Comparison of ENCODE assay signal across 29 cellular contexts in the genomic region with DNA sequence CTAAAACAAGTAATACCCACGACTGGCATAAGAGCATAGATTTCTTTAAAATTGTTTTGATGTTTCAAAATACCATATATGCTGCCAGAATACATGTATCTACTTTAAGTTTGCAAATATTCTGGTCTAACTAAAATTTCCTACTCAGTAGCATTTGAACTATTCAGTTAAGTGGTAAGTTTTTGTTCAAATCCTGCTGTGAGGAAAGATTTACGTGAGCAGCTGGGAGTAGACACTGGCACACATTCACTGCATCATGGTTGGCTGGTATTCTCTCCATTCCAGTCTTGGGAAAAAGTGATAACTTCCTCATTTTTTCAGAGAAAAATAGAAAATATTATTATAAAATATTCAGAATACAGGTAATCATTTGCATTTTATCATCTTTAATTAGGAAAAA.
A peak's percentile ranks its signal among the peaks of the same experiment; 100 is the strongest.
DNase-seq lines count a peak whose midpoint lies in the region; ATAC-seq and TF ChIP-seq lines count a peak whose summit lies in the region.
"Had no signal": no experiment of that assay in that cellular context is flagged by ENCODE, and none has a peak within 500 bp of the region (broad histone marks: within the 10 kb centered on the region; RNA-seq: fewer than 3 reads in every experiment).

No MANE protein-coding gene starts in this region.

- POLR2A ChIA-PET in SK-N-SH (lab: Yijun Ruan, JAX): no interaction called here

- H3K36me3 Mint-ChIP-seq in activated naive CD8-positive, alpha-beta T cell: peaks cover 3% of the 10 kb centered on the region
- peaks cover 1% of the 10 kb centered on the region for H3K36me3 Mint-ChIP-seq in activated naive CD8-positive, alpha-beta T cell treated with anti-CD3 and anti-CD28 coated beads, Interleukin-2, amount 50 U/mL, for 24 hours (ENCODE audit: low read depth)
- H3K36me3 Mint-ChIP-seq in immature natural killer cell: no peaks in the 10 kb centered on the region
- H3K36me3 Mint-ChIP-seq: naive B cell had no signal

- no peak overlapping the region for H3K4me3 ChIP-seq in SK-N-SH (ENCODE audit: low read depth in 2 of 2, low read length in 1 of 2)
- H3K4me3 ChIP-seq: BLaER1 treated with 17β-estradiol and CSF1 and Interleukin-3, amounts not matched to agents 10 nM and 100 nM; body of pancreas; esophagus muscularis mucosa; left ventricle myocardium inferior; Peyer's patch; psoas muscle; sigmoid colon; tibial artery had no signal

- H3K4me3 Mint-ChIP-seq in activated naive CD8-positive, alpha-beta T cell: no peak overlapping the region
- H3K4me3 Mint-ChIP-seq in activated naive CD8-positive, alpha-beta T cell treated with anti-CD3 and anti-CD28 coated beads, Interleukin-2, amount 50 U/mL, for 24 hours: no peak overlapping the region
- peak overlapping the region in 1 of 5 donors; percentile 16 for H3K4me3 Mint-ChIP-seq in immature natural killer cell
- H3K4me3 Mint-ChIP-seq: activated CD4-positive, alpha-beta T cell treated with anti-CD3 and anti-CD28 coated beads for 36 hours had no signal

- WGBS in SK-N-SH (ENCODE audit: low lambda C conversion rate): 34% methylated on average over 2 of the region's 2 CpGs

- peak overlapping the region; percentile 86 for H3K27ac Mint-ChIP-seq in activated naive CD8-positive, alpha-beta T cell
- H3K27ac Mint-ChIP-seq in activated naive CD8-positive, alpha-beta T cell treated with anti-CD3 and anti-CD28 coated beads, Interleukin-2, amount 50 U/mL, for 24 hours: no peak overlapping the region
- H3K27ac Mint-ChIP-seq in immature natural killer cell: peak overlapping the region in 4 of 6 donors; percentile 82 to 93 (median 87)

- H4K20me1 ChIP-seq in SK-N-SH (ENCODE audit: insufficient read depth): no peaks in the 10 kb centered on the region
- H4K20me1 ChIP-seq: BLaER1 treated with 17β-estradiol and CSF1 and Interleukin-3, amounts not matched to agents 10 nM and 100 nM had no signal

- H3K79me2 ChIP-seq in SK-N-SH (ENCODE audit: insufficient read depth): no peaks in the 10 kb centered on the region

- CTCF ChIA-PET in SK-N-SH (lab: Yijun Ruan, JAX): no interaction called here

- no peaks in the 10 kb centered on the region for H3K9me3 ChIP-seq in SK-N-SH
- H3K9me3 ChIP-seq: BLaER1 treated with 17β-estradiol and CSF1 and Interleukin-3, amounts not matched to agents 10 nM and 100 nM; body of pancreas; esophagus muscularis mucosa; left ventricle myocardium inferior; Peyer's patch; psoas muscle; sigmoid colon; tibial artery had no signal

- H3K36me3 ChIP-seq in SK-N-SH (replicated peaks in 1 of 2; ENCODE audit: control insufficient read depth in 1 of 2, insufficient read depth in 2 of 2, low read length in 1 of 2): no peaks in the 10 kb centered on the region
- H3K36me3 ChIP-seq: BLaER1 treated with 17β-estradiol and CSF1 and Interleukin-3, amounts not matched to agents 10 nM and 100 nM; esophagus muscularis mucosa; left ventricle myocardium inferior; Peyer's patch; sigmoid colon; tibial artery had no signal

- H3F3A ChIP-seq in SK-N-SH (replicated peaks; ENCODE audit: insufficient read depth): no peaks in the 10 kb centered on the region

- no peak for ATAC-seq in activated naive CD8-positive, alpha-beta T cell treated with anti-CD3 and anti-CD28 coated beads, Interleukin-2, amount 50 U/mL, for 24 hours
- ATAC-seq: activated CD4-positive, alpha-beta T cell treated with anti-CD3 and anti-CD28 coated beads for 36 hours; body of pancreas; psoas muscle had no signal

- H2AFZ ChIP-seq in SK-N-SH (ENCODE audit: low read depth): no peak overlapping the region

- no peaks in the 10 kb centered on the region for H3K9me3 Mint-ChIP-seq in activated naive CD8-positive, alpha-beta T cell (ENCODE audit: low read depth)
- no peaks in the 10 kb centered on the region for H3K9me3 Mint-ChIP-seq in activated naive CD8-positive, alpha-beta T cell treated with anti-CD3 and anti-CD28 coated beads, Interleukin-2, amount 50 U/mL, for 24 hours
- no peaks in the 10 kb centered on the region for H3K9me3 Mint-ChIP-seq in immature natural killer cell
- H3K9me3 Mint-ChIP-seq: naive B cell had no signal

- H3K27me3 Mint-ChIP-seq in activated naive CD8-positive, alpha-beta T cell: no peaks in the 10 kb centered on the region
- no peaks in the 10 kb centered on the region for H3K27me3 Mint-ChIP-seq in activated naive CD8-positive, alpha-beta T cell treated with anti-CD3 and anti-CD28 coated beads, Interleukin-2, amount 50 U/mL, for 24 hours
- H3K27me3 Mint-ChIP-seq in immature natural killer cell (ENCODE audit: low read depth in 3 of 3): peaks cover 0 to 6% (median 0%) of the 10 kb centered on the region in 3 donors
- H3K27me3 Mint-ChIP-seq: activated CD4-positive, alpha-beta T cell treated with anti-CD3 and anti-CD28 coated beads for 36 hours; naive B cell had no signal

- no peak overlapping the region for H3K4me2 ChIP-seq in SK-N-SH
- H3K4me2 ChIP-seq: KMS-11 had no signal

- H3K9ac ChIP-seq in SK-N-SH: no peak overlapping the region
- H3K9ac ChIP-seq: BLaER1 treated with 17β-estradiol and CSF1 and Interleukin-3, amounts not matched to agents 10 nM and 100 nM; KMS-11 had no signal

- peaks cover 76% of the 10 kb centered on the region for H3K4me1 Mint-ChIP-seq in activated naive CD8-positive, alpha-beta T cell (ENCODE audit: low read depth)
- peaks cover 68% of the 10 kb centered on the region for H3K4me1 Mint-ChIP-seq in activated naive CD8-positive, alpha-beta T cell treated with anti-CD3 and anti-CD28 coated beads, Interleukin-2, amount 50 U/mL, for 24 hours
- H3K4me1 Mint-ChIP-seq in immature natural killer cell: peaks cover 58 to 90% of the 10 kb centered on the region in 2 donors

- TF ChIP-seq EP300 in SK-N-SH (IDR thresholded peaks at IDR 0.05; ENCODE audit: borderline replicate concordance in 1 of 2, low read depth in 1 of 2, low read length in 1 of 2): no peak

- H3K4me1 ChIP-seq in SK-N-SH (ENCODE audit: control insufficient read depth in 1 of 2, insufficient read depth in 2 of 2, low read depth in 1 of 2, low read length in 1 of 2): no peaks in the 10 kb centered on the region; a peak in 1 of 4 replicates
- H3K4me1 ChIP-seq: body of pancreas, esophagus muscularis mucosa, sigmoid colon, tibial artery had no signal

- no peak overlapping the region for H3K27ac ChIP-seq in SK-N-SH (ENCODE audit: low read depth in 2 of 2, low read length in 1 of 2)
- H3K27ac ChIP-seq: BLaER1 treated with 17β-estradiol and CSF1 and Interleukin-3, amounts not matched to agents 10 nM and 100 nM; body of pancreas; esophagus muscularis mucosa; KMS-11; psoas muscle; sigmoid colon; tibial artery; VCaP had no signal

- no peaks in the 10 kb centered on the region for H3K9me2 ChIP-seq in SK-N-SH

- H3K27me3 ChIP-seq in SK-N-SH (ENCODE audit: insufficient read depth): peaks cover 56% of the 10 kb centered on the region
- H3K27me3 ChIP-seq: body of pancreas, Peyer's patch had no signal

- no peak for TF ChIP-seq RAD21 in SK-N-SH (IDR thresholded peaks at IDR 0.05; ENCODE audit: low read length)

- TF ChIP-seq CTCF in SK-N-SH (IDR thresholded peaks at IDR 0.05) (no peak), GM10266 (IDR thresholded peaks at IDR 0.05; ENCODE audit: control insufficient read depth, insufficient read depth, low read depth, missing control alignments) (no peak)

- no peak for DNase-seq in activated naive CD8-positive, alpha-beta T cell treated with anti-CD3 and anti-CD28 coated beads, Interleukin-2, amount 50 U/mL, for 24 hours
- DNase-seq in NCI-H69 (lab: John Stamatoyannopoulos, UW) (peak; percentile 44), immature natural killer cell (no peak), SK-N-SH (no peak), NCI-H1436 treated with DMSO at 0.1 percent for 48 hours (lab: John Stamatoyannopoulos, UW) (no peak), GM10266 (ENCODE audit: extremely low spot score) (no peak)
- DNase-seq: activated CD4-positive, alpha-beta T cell treated with anti-CD3 and anti-CD28 coated beads for 36 hours; body of pancreas; cerebellar nuclear complex; foreskin fibroblast; H7; head of caudate nucleus; left ventricle myocardium inferior; naive B cell; NCI-H2107; NCI-H345; occipital lobe; Peyer's patch; psoas muscle; SHP77 treated with DMSO at 0.1 percent for 48 hours; sigmoid colon; stimulated activated CD4-positive, alpha-beta T cell treated with anti-CD3 and anti-CD28 coated beads, Interleukin-4, amount 100 ng/mL, for 1 hour; T-helper 9 cell; tibial artery had no signal

TF ChIP-seq in SK-N-SH, 30 proteins besides CTCF, POLR2A, EP300 and RAD21:
- TF ChIP-seq MEF2A (IDR thresholded peaks at IDR 0.05; ENCODE audit: borderline replicate concordance, low read depth): no peak
- no peak for TF ChIP-seq NRF1 (IDR thresholded peaks at IDR 0.05; ENCODE audit: low read depth, low read length)
- TF ChIP-seq GABPA (IDR thresholded peaks at IDR 0.05; ENCODE audit: low read depth): no peak
- TF ChIP-seq RFX5 (IDR thresholded peaks at IDR 0.05; ENCODE audit: low read length): no peak
- no peak for TF ChIP-seq RXRA (IDR thresholded peaks at IDR 0.05; ENCODE audit: borderline replicate concordance, low read depth)
- no peak for TF ChIP-seq FOXJ3 (CRISPR knock-in tag; IDR thresholded peaks at IDR 0.05)
- TF ChIP-seq TAF1 (IDR thresholded peaks at IDR 0.05; ENCODE audit: borderline replicate concordance, low read depth, low read length): no peak
- TF ChIP-seq, protein P1, sequence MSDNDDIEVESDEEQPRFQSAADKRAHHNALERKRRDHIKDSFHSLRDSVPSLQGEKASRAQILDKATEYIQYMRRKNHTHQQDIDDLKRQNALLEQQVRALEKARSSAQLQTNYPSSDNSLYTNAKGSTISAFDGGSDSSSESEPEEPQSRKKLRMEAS (IDR thresholded peaks at IDR 0.05; ENCODE audit: low read depth): no peak
TF ChIP-seq in SK-N-SH: peak in this region for 0.
